ENCODE assay signal across 33 cellular contexts in the genomic region with DNA sequence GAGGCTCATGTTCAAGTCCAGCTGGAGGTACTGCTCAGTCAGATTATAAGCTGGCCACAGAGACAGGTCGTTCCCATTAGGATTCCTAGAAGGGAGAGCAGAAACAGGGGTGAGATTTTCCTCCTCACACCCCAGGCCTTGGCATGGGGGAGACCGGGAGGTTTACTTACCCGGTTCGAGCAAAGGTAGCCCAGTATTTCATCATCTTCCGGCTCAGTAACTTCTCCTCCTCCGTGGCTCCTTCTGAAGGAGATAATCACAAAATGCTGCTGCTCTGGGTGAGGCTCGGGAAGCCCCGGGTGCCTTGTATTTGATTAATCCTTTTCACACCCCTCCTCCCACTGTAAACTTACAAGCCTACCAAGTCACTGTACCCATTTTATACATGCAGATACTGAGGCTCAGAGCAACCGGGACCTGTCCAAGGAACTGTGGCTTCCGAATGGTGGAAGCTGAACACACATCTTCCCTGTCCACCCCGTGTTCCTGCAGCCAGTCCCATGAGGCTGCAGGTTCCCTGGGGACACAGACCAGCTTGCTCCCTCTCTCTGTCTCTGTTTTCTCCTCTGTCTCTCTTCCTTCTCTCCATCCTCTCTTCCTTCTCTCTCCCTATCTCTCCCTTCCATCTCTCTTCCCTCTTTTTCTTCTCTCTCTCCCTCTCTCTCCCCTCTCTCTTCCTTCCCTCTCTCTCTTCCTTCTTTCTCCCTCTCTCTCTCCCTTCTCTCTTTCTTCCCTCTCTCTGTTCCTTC. TPM values are rescaled to one million over a fixed set of nuclear protein-coding genes. Genes with fewer than 3 reads are reported as not detected.
"Had no signal": no experiment of that assay in that cellular context is flagged by ENCODE, and none has a peak within 500 bp of the region (broad histone marks: within the 10 kb centered on the region; RNA-seq: fewer than 3 reads in every experiment).

No MANE protein-coding gene starts in this region.

- H3K27ac ChIP-seq: brain microvascular endothelial cell, heart left ventricle, left ventricle myocardium inferior, neutrophil, right lobe of liver, thoracic aorta had no signal

- H3K4me3 ChIP-seq: heart left ventricle, left ventricle myocardium inferior, lung, right lobe of liver, thoracic aorta had no signal

- H3K27me3 ChIP-seq: brain microvascular endothelial cell, right lobe of liver had no signal

- H3K4me1 ChIP-seq: heart left ventricle, left ventricle myocardium inferior, right lobe of liver had no signal

- H3K36me3 ChIP-seq: brain microvascular endothelial cell, heart left ventricle, left ventricle myocardium inferior, neutrophil, right lobe of liver, thoracic aorta had no signal

- DNase-seq: activated CD4-positive, alpha-beta T cell treated with anti-CD3 and anti-CD28 coated beads for 1 hour; activated CD4-positive, alpha-beta T cell treated with anti-CD3 and anti-CD28 coated beads, Interleukin-2, amount 50 U/mL, for 1 hour; activated CD8-positive, alpha-beta T cell treated with anti-CD3 and anti-CD28 coated beads for 36 hours; activated gamma-delta T cell treated with Interleukin-2 at 50 U/mL for 16 hours; activated naive CD4-positive, alpha-beta T cell treated with anti-CD3 and anti-CD28 coated beads, Interleukin-2, amount 50 U/mL, for 16 hours; activated T-cell treated with anti-CD3 and anti-CD28 coated beads, Interleukin-2, amount 50 U/mL, for 4 hours; amniotic stem cell; brain microvascular endothelial cell; caudate nucleus; endodermal cell; foreskin fibroblast; heart left ventricle; kidney glomerular epithelial cell; left ventricle myocardium inferior; naive B cell; nephron progenitor cell; right lobe of liver; stimulated activated CD4-positive, alpha-beta T cell treated with anti-CD3 and anti-CD28 coated beads, Interleukin-2, amount 100 ng/mL, for 48 hours; T-helper 9 cell; trophoblast cell had no signal

- H3K9me3 ChIP-seq: heart left ventricle, left ventricle myocardium inferior, neutrophil, right lobe of liver, thoracic aorta had no signal

- ATAC-seq: activated CD8-positive, alpha-beta T cell treated with anti-CD3 and anti-CD28 coated beads for 36 hours; activated T-cell treated with anti-CD3 and anti-CD28 coated beads, Interleukin-2, amount 50 U/mL, for 4 hours; activated T-helper 17 cell treated with anti-CD3 and anti-CD28 coated beads, Interleukin-2, amount 50 U/mL, for 72 hours; esophagus mucosa; heart left ventricle had no signal

RNA-seq across cellular contexts. Expression of a gene that starts 13.9 kb away (rescaled TPM):
- total RNA-seq: activated CD8-positive, alpha-beta T cell treated with anti-CD3 and anti-CD28 coated beads for 36 hours; activated T-helper 17 cell treated with anti-CD3 and anti-CD28 coated beads, Interleukin-2, amount 50 U/mL, for 72 hours; astrocyte; chondrocyte; osteocyte; progenitor cell of endocrine pancreas had no signal

RNA-seq across cellular contexts. Expression of a gene that starts 28.4 kb away (rescaled TPM):
- total RNA-seq: activated CD8-positive, alpha-beta T cell treated with anti-CD3 and anti-CD28 coated beads for 36 hours; activated T-cell treated with anti-CD3 and anti-CD28 coated beads, Interleukin-2, amount 50 U/mL, for 4 hours; activated T-helper 17 cell treated with anti-CD3 and anti-CD28 coated beads, Interleukin-2, amount 50 U/mL, for 72 hours; astrocyte; chondrocyte; esophagus mucosa; left ventricle myocardium inferior; lung; mesothelial cell of epicardium; osteocyte; progenitor cell of endocrine pancreas; renal cortical epithelial cell; skeletal muscle tissue; subcutaneous adipose tissue; thoracic aorta had no signal
- polyA plus RNA-seq: lung had no signal
